ENCODE assay signal across 8 cellular contexts in genomic region chr4:156378053-156378665, GRCh38.
DNase-seq lines count a peak whose midpoint lies in the region; ATAC-seq and TF ChIP-seq lines count a peak whose summit lies in the region.

No MANE protein-coding gene starts in this region.

- intact Hi-C loops in Calu3 (cut with micrococcal nuclease; ENCODE audit: unreplicated experiment): loop anchor here (1.0 to 2.0 kb wide), 2 partner anchors 84 to 209 kb away; no protein-coding TSS in a partner anchor

- H3K36me3 Mint-ChIP-seq in Calu3 (ENCODE audit: insufficient read depth, unreplicated experiment) (no peaks in the 10 kb centered on the region), endothelial cell (ENCODE audit: low read depth, unreplicated experiment) (no peaks in the 10 kb centered on the region), progenitor cell of endocrine pancreas (ENCODE audit: insufficient read depth) (no peaks in the 10 kb centered on the region)

- H3K9me3 ChIP-seq in GM23248 (ENCODE audit: low read depth) (no peaks in the 10 kb centered on the region), MG63 (no peaks in the 10 kb centered on the region)

- TF ChIP-seq CTCF in Calu3 (IDR thresholded peaks at IDR 0.05; ENCODE audit: unreplicated experiment) (peak; percentile 27), endothelial cell (IDR thresholded peaks at IDR 0.05; ENCODE audit: unreplicated experiment) (peak; percentile 75), progenitor cell of endocrine pancreas (IDR thresholded peaks at IDR 0.05; ENCODE audit: unreplicated experiment) (peak; percentile 47)

- H3K4me1 Mint-ChIP-seq in Calu3 (ENCODE audit: low read depth, unreplicated experiment): no peaks in the 10 kb centered on the region
- no peaks in the 10 kb centered on the region for H3K4me1 Mint-ChIP-seq in endothelial cell (ENCODE audit: unreplicated experiment)
- no peaks in the 10 kb centered on the region for H3K4me1 Mint-ChIP-seq in progenitor cell of endocrine pancreas (ENCODE audit: low read depth)

- no peak overlapping the region for H3K27ac ChIP-seq in GM23248

- no peak overlapping the region for H2AFZ ChIP-seq in GM23248

- H3K4me3 ChIP-seq in GM23248 (no peak overlapping the region), MG63 (no peak overlapping the region)

- peak overlapping the region; percentile 36 for H3K4me2 ChIP-seq in GM23248 (ENCODE audit: unreplicated experiment)

- H3K27me3 ChIP-seq in GM23248 (replicated peaks; ENCODE audit: insufficient read depth) (no peaks in the 10 kb centered on the region), MG63 (no peaks in the 10 kb centered on the region)

- peak; percentile 44 for DNase-seq in Calu3
- DNase-seq in GM23248: peak; percentile 43
- DNase-seq in NAMALWA (ENCODE audit: low spot score): peak; percentile 52
- peak; percentile 33 for DNase-seq in endothelial cell (ENCODE audit: low spot score)
- no peak for DNase-seq in progenitor cell of endocrine pancreas (ENCODE audit: low spot score, unreplicated experiment)
- DNase-seq in DMS53 treated with DMSO at 0.1 percent for 48 hours (lab: John Stamatoyannopoulos, UW; ENCODE audit: unreplicated experiment): no peak
- DNase-seq in MG63: no peak

- CTCF ChIA-PET in Calu3 (lab: Charles Lee): interaction anchor here (0.6 to 1.3 kb wide), 5 partner anchors 84 to 777 kb away, joined by 3 to 4 read pairs (median 4); no protein-coding TSS in a partner anchor

- ATAC-seq in GM21717 (IDR thresholded peaks at IDR 0.05; ENCODE audit: unreplicated experiment): no peak

- H3K4me1 ChIP-seq in GM23248 (ENCODE audit: insufficient read depth): peaks cover 23% of the 10 kb centered on the region

- peaks cover 15% of the 10 kb centered on the region for H3F3A ChIP-seq in GM23248 (ENCODE audit: insufficient read depth)

- BruUV-seq in Calu3 (replicated peaks; lab: Mats Ljungman, UMichigan): no TSS peak

- no peaks in the 10 kb centered on the region for H3K79me2 ChIP-seq in GM23248 (ENCODE audit: insufficient read depth)

- in situ Hi-C loops in GM23248 (cut with MboI): no loop called here

- no peaks in the 10 kb centered on the region for H3K27me3 Mint-ChIP-seq in Calu3 (ENCODE audit: unreplicated experiment)
- peaks cover 1% of the 10 kb centered on the region for H3K27me3 Mint-ChIP-seq in endothelial cell (ENCODE audit: unreplicated experiment)
- H3K27me3 Mint-ChIP-seq in progenitor cell of endocrine pancreas: no peaks in the 10 kb centered on the region

- H3K36me3 ChIP-seq in GM23248 (ENCODE audit: low read depth) (no peaks in the 10 kb centered on the region), MG63 (no peaks in the 10 kb centered on the region)

- H3K9me3 Mint-ChIP-seq in Calu3 (ENCODE audit: low read depth, unreplicated experiment) (no peaks in the 10 kb centered on the region), endothelial cell (ENCODE audit: unreplicated experiment) (no peaks in the 10 kb centered on the region), progenitor cell of endocrine pancreas (ENCODE audit: low read depth) (no peaks in the 10 kb centered on the region)

- no peaks in the 10 kb centered on the region for H4K20me1 ChIP-seq in GM23248 (ENCODE audit: insufficient read depth)

- no peaks in the 10 kb centered on the region for H3K9me2 ChIP-seq in GM23248 (ENCODE audit: insufficient read depth)

- H3K9ac ChIP-seq in GM23248: no peak overlapping the region

- H3K4me3 Mint-ChIP-seq in Calu3 (ENCODE audit: low read depth, unreplicated experiment) (no peak overlapping the region), endothelial cell (ENCODE audit: unreplicated experiment) (no peak overlapping the region), progenitor cell of endocrine pancreas (ENCODE audit: low read depth) (no peak overlapping the region)

- WGBS in GM23248 (ENCODE audit: low coverage in 1 of 2, low lambda C conversion rate in 2 of 2, missing lambda C conversion rate in 2 of 2), 2 experiments: 81 to 83% methylated on average over 8 of the region's 8 CpGs

- H3K27ac Mint-ChIP-seq in Calu3 (ENCODE audit: unreplicated experiment): no peak overlapping the region
- H3K27ac Mint-ChIP-seq in endothelial cell (ENCODE audit: unreplicated experiment): no peak overlapping the region
- H3K27ac Mint-ChIP-seq in progenitor cell of endocrine pancreas: no peak overlapping the region

Comparison
In these comparisons a context has a peak if more than half of its experiments do, and no peak if none do; other contexts are left out.
1. DNase-seq: peak in Calu3 (single experiment), GM23248 (single experiment), NAMALWA (single experiment) and endothelial cell (single experiment); none in progenitor cell of endocrine pancreas (single experiment), DMS53 treated with DMSO at 0.1 percent for 48 hours (single experiment) and MG63 (single experiment).
2. Peak in every context shown above with its lines, with median percentiles within 50 percentile points of each other: CTCF ChIP-seq.